11 cellular contexts compared by ENCODE assay signal in genomic region chr19:51364200-51365106, GRCh38. TPM values are rescaled to one million over a fixed set of nuclear protein-coding genes. Genes with fewer than 3 reads are reported as not detected.
DNase-seq lines count a peak whose midpoint lies in the region; ATAC-seq and TF ChIP-seq lines count a peak whose summit lies in the region.
"Had no signal": no experiment of that assay in that cellular context is flagged by ENCODE, and none has a peak within 500 bp of the region (broad histone marks: within the 10 kb centered on the region; RNA-seq: fewer than 3 reads in every experiment).

No MANE protein-coding gene starts in this region.

- H3K4me3 Mint-ChIP-seq in activated CD4-positive, alpha-beta T cell treated with anti-CD3 and anti-CD28 coated beads for 36 hours = peak overlapping the region; percentile 46
- peak overlapping the region; percentile 76 for H3K4me3 Mint-ChIP-seq in activated T-helper 17 cell treated with anti-CD3 and anti-CD28 coated beads, Interleukin-2, amount 50 U/mL, for 72 hours
- peak overlapping the region; percentile 80 for H3K4me3 Mint-ChIP-seq in stimulated activated naive CD8-positive, alpha-beta T cell treated with anti-CD3 and anti-CD28 coated beads, Interleukin-15, Interleukin-2, amounts not matched to agents 100 ng/mL and 50 ng/mL, for 24 hours

- intact Hi-C loops in activated CD4-positive, alpha-beta T cell treated with anti-CD3 and anti-CD28 coated beads for 36 hours (cut with DNase I, micrococcal nuclease) = no loop called here
- intact Hi-C loops in left cardiac atrium (cut with DNase I) (no loop called here), ascending aorta (cut with DNase I) (loop anchor here (5.0 to 10.0 kb wide), 7 partner anchors 230 to 980 kb away; partner anchors contain the start of genes ASPDH, CTU1, JOSD2 and POLD1)

- ATAC-seq in activated CD4-positive, alpha-beta T cell treated with anti-CD3 and anti-CD28 coated beads for 36 hours = no peak
- ATAC-seq in activated T-helper 17 cell treated with anti-CD3 and anti-CD28 coated beads, Interleukin-2, amount 50 U/mL, for 72 hours (replicated peaks) = no peak
- no peak for ATAC-seq in left cardiac atrium
- no peak for ATAC-seq in GM21367 (IDR thresholded peaks at IDR 0.05; ENCODE audit: unreplicated experiment)

- CTCF ChIA-PET in activated CD4-positive, alpha-beta T cell treated with anti-CD3 and anti-CD28 coated beads for 36 hours (lab: Charles Lee) = interaction anchor here (1.1 to 1.6 kb wide), 2 partner anchors 10 to 32 kb away, joined by 3 to 6 read pairs; no protein-coding TSS in a partner anchor

- H3K27me3 Mint-ChIP-seq in activated CD4-positive, alpha-beta T cell treated with anti-CD3 and anti-CD28 coated beads for 36 hours = no peaks in the 10 kb centered on the region
- H3K27me3 Mint-ChIP-seq in activated T-helper 17 cell treated with anti-CD3 and anti-CD28 coated beads, Interleukin-2, amount 50 U/mL, for 72 hours = no peaks in the 10 kb centered on the region
- H3K27me3 Mint-ChIP-seq in stimulated activated naive CD8-positive, alpha-beta T cell treated with anti-CD3 and anti-CD28 coated beads, Interleukin-15, Interleukin-2, amounts not matched to agents 100 ng/mL and 50 ng/mL, for 24 hours = no peaks in the 10 kb centered on the region

- H3K27ac Mint-ChIP-seq in activated CD4-positive, alpha-beta T cell treated with anti-CD3 and anti-CD28 coated beads for 36 hours = peak overlapping the region; percentile 82
- peak overlapping the region; percentile 91 for H3K27ac Mint-ChIP-seq in activated T-helper 17 cell treated with anti-CD3 and anti-CD28 coated beads, Interleukin-2, amount 50 U/mL, for 72 hours
- peak overlapping the region; percentile 98 for H3K27ac Mint-ChIP-seq in stimulated activated naive CD8-positive, alpha-beta T cell treated with anti-CD3 and anti-CD28 coated beads, Interleukin-15, Interleukin-2, amounts not matched to agents 100 ng/mL and 50 ng/mL, for 24 hours

- H3K27ac ChIP-seq in ascending aorta = peak overlapping the region in 1 of 2 donors; percentile 83

- peaks cover 47% of the 10 kb centered on the region for H3K4me1 Mint-ChIP-seq in activated CD4-positive, alpha-beta T cell treated with anti-CD3 and anti-CD28 coated beads for 36 hours
- peaks cover 25% of the 10 kb centered on the region for H3K4me1 Mint-ChIP-seq in activated T-helper 17 cell treated with anti-CD3 and anti-CD28 coated beads, Interleukin-2, amount 50 U/mL, for 72 hours
- H3K4me1 Mint-ChIP-seq in stimulated activated naive CD8-positive, alpha-beta T cell treated with anti-CD3 and anti-CD28 coated beads, Interleukin-15, Interleukin-2, amounts not matched to agents 100 ng/mL and 50 ng/mL, for 24 hours (ENCODE audit: low read depth) = peaks cover 75% of the 10 kb centered on the region

- no peak for DNase-seq in activated CD4-positive, alpha-beta T cell treated with anti-CD3 and anti-CD28 coated beads for 36 hours
- DNase-seq in activated CD4-positive, alpha-beta T cell treated with anti-CD3 and anti-CD28 coated beads for 4 hours = no peak
- peak; percentile 26 for DNase-seq in left cardiac atrium
- no peak for DNase-seq in ascending aorta (ENCODE audit: low spot score in 2 of 2)
- DNase-seq in hepatic stellate cell (ENCODE audit: low spot score) = no peak
- DNase-seq: activated CD4-positive, alpha-beta T cell treated with anti-CD3 and anti-CD28 coated beads for 48 hours had no signal

- TF ChIP-seq CTCF in ascending aorta (IDR thresholded peaks at IDR 0.05) = no peak

- H3K9me3 Mint-ChIP-seq in activated CD4-positive, alpha-beta T cell treated with anti-CD3 and anti-CD28 coated beads for 36 hours (ENCODE audit: low read depth) = no peaks in the 10 kb centered on the region
- no peaks in the 10 kb centered on the region for H3K9me3 Mint-ChIP-seq in activated T-helper 17 cell treated with anti-CD3 and anti-CD28 coated beads, Interleukin-2, amount 50 U/mL, for 72 hours
- H3K9me3 Mint-ChIP-seq in stimulated activated naive CD8-positive, alpha-beta T cell treated with anti-CD3 and anti-CD28 coated beads, Interleukin-15, Interleukin-2, amounts not matched to agents 100 ng/mL and 50 ng/mL, for 24 hours = no peaks in the 10 kb centered on the region

- H3K27me3 ChIP-seq in ascending aorta = no peaks in the 10 kb centered on the region
- H3K27me3 ChIP-seq: neutrophil had no signal

- peaks cover 11 to 17% of the 10 kb centered on the region in 2 donors for H3K4me1 ChIP-seq in ascending aorta

- peak overlapping the region in 1 of 2 donors; percentile 82 for H3K4me3 ChIP-seq in ascending aorta

- H3K9me3 ChIP-seq in ascending aorta = no peaks in the 10 kb centered on the region
- H3K9me3 ChIP-seq: neutrophil had no signal

- POLR2A ChIA-PET in activated CD4-positive, alpha-beta T cell treated with anti-CD3 and anti-CD28 coated beads for 36 hours (lab: Charles Lee) = interaction anchor here (1.6 kb wide), 1 partner anchor 24 kb away, joined by 7 read pairs; no protein-coding TSS in a partner anchor

- H3K36me3 ChIP-seq in ascending aorta = no peaks in the 10 kb centered on the region
- H3K36me3 ChIP-seq: neutrophil had no signal

- H3K36me3 Mint-ChIP-seq in activated CD4-positive, alpha-beta T cell treated with anti-CD3 and anti-CD28 coated beads for 36 hours (ENCODE audit: low read depth) = peaks cover 19% of the 10 kb centered on the region
- peaks cover 33% of the 10 kb centered on the region for H3K36me3 Mint-ChIP-seq in activated T-helper 17 cell treated with anti-CD3 and anti-CD28 coated beads, Interleukin-2, amount 50 U/mL, for 72 hours (ENCODE audit: low read depth)
- peaks cover 28% of the 10 kb centered on the region for H3K36me3 Mint-ChIP-seq in stimulated activated naive CD8-positive, alpha-beta T cell treated with anti-CD3 and anti-CD28 coated beads, Interleukin-15, Interleukin-2, amounts not matched to agents 100 ng/mL and 50 ng/mL, for 24 hours (ENCODE audit: low read depth)

RNA-seq across cellular contexts. Expression of gene ETFB, which starts 1.7 kb away (rescaled TPM):
- 100 to 1,000 TPM; 108 to 172 TPM for total RNA-seq in activated CD4-positive, alpha-beta T cell treated with anti-CD3 and anti-CD28 coated beads for 36 hours
- total RNA-seq in activated T-helper 17 cell treated with anti-CD3 and anti-CD28 coated beads, Interleukin-2, amount 50 U/mL, for 72 hours = 100 to 1,000 TPM in 1 of 2 donors, 10 to 100 TPM in 1; 67.0 to 101 TPM
- total RNA-seq in left cardiac atrium = 100 to 1,000 TPM; 225 to 267 TPM
- total RNA-seq in ascending aorta = 42.5 TPM

RNA-seq across cellular contexts. Expression of gene CLDND2, which starts 4.3 kb away (rescaled TPM):
- total RNA-seq in activated CD4-positive, alpha-beta T cell treated with anti-CD3 and anti-CD28 coated beads for 36 hours = 1 to 10 TPM; 3.2 to 4.9 TPM
- 1 to 10 TPM in 1 of 2 donors, under 1 TPM in 1; 0.37 to 1.5 TPM for total RNA-seq in activated T-helper 17 cell treated with anti-CD3 and anti-CD28 coated beads, Interleukin-2, amount 50 U/mL, for 72 hours
- total RNA-seq in left cardiac atrium (1 to 10 TPM; 1.3 to 2.5 TPM), ascending aorta (not detected)
- total RNA-seq: A673 had no signal

RNA-seq across cellular contexts. Expression of gene NKG7, which starts 8.0 kb away (rescaled TPM):
- 100 to 1,000 TPM in 1 of 2 experiments, 10 to 100 TPM in 1; 92.1 to 125 TPM for total RNA-seq in activated CD4-positive, alpha-beta T cell treated with anti-CD3 and anti-CD28 coated beads for 36 hours
- total RNA-seq in activated T-helper 17 cell treated with anti-CD3 and anti-CD28 coated beads, Interleukin-2, amount 50 U/mL, for 72 hours = 10 to 100 TPM; 15.2 to 19.8 TPM
- total RNA-seq in left cardiac atrium (1 to 10 TPM in 1 of 2 donors, under 1 TPM in 1; 0.89 to 4.0 TPM), ascending aorta (30.2 TPM)
- total RNA-seq: A673 had no signal

RNA-seq across cellular contexts. Expression of gene VSIG10L, which starts 22.5 kb away (rescaled TPM):
- total RNA-seq in activated CD4-positive, alpha-beta T cell treated with anti-CD3 and anti-CD28 coated beads for 36 hours = 1 to 10 TPM; 4.5 to 4.6 TPM
- total RNA-seq in activated T-helper 17 cell treated with anti-CD3 and anti-CD28 coated beads, Interleukin-2, amount 50 U/mL, for 72 hours = 1 to 10 TPM; 1.2 to 5.2 TPM
- total RNA-seq in left cardiac atrium = 1 to 10 TPM; 1.5 to 1.8 TPM
- total RNA-seq in ascending aorta = 1.4 TPM

RNA-seq across cellular contexts. Expression of gene LIM2, which starts 23.3 kb away (rescaled TPM):
- under 1 TPM in 1 of 2 experiments, not detected in 1; 0.27 TPM for total RNA-seq in activated CD4-positive, alpha-beta T cell treated with anti-CD3 and anti-CD28 coated beads for 36 hours
- total RNA-seq in activated T-helper 17 cell treated with anti-CD3 and anti-CD28 coated beads, Interleukin-2, amount 50 U/mL, for 72 hours = under 1 TPM in 1 of 2 donors, not detected in 1; 0.40 TPM
- total RNA-seq in left cardiac atrium = not detected
- not detected for total RNA-seq in ascending aorta
- total RNA-seq: A673 had no signal
